ENCODE assay signal across 12 cellular contexts in the genomic region with DNA sequence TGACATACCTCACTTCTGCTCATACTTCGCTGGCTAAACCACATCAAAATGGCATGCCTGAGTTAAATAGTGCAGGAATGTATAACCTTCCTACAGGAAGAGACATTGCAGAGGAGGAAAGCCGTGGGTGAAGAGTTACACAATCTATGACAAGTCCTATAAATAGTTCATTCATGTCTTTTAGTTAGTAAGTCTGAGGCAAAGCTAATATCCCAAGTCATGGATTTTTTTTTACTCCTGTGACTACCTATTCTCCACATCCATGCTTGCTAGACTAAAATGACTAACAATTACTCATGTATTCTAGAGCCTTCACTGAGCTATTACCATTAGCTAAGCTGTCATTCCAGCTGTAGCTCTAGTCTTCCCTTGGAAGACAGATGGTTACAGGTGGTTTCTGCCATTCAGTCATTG.
DNase-seq lines count a peak whose midpoint lies in the region; ATAC-seq and TF ChIP-seq lines count a peak whose summit lies in the region.
"Had no signal": no experiment of that assay in that cellular context is flagged by ENCODE, and none has a peak within 500 bp of the region (broad histone marks: within the 10 kb centered on the region; RNA-seq: fewer than 3 reads in every experiment).

No MANE protein-coding gene starts in this region.

- H3K9me3 Mint-ChIP-seq in activated CD4-positive, alpha-beta memory T cell treated with anti-CD3 and anti-CD28 coated beads for 36 hours, result no peaks in the 10 kb centered on the region
- H3K9me3 Mint-ChIP-seq: CD8-positive, alpha-beta T cell had no signal

- 50% methylated on average over 2 of the region's 2 CpGs for WGBS in hepatocyte (ENCODE audit: low lambda C conversion rate, missing lambda C conversion rate)

- DNase-seq in AG08395 (ENCODE audit: low spot score), result peak; percentile 53
- peak; percentile 31 for DNase-seq in HK-2 (ENCODE audit: unreplicated experiment)
- DNase-seq in adipocyte (ENCODE audit: low read depth), result peak; percentile 72
- DNase-seq in hepatocyte (ENCODE audit: low spot score), result peak; percentile 19
- DNase-seq in activated CD4-positive, alpha-beta memory T cell treated with anti-CD3 and anti-CD28 coated beads for 36 hours, result no peak
- no peak for DNase-seq in NCI-H345 treated with DMSO at 0.1 percent for 48 hours (lab: John Stamatoyannopoulos, UW; ENCODE audit: unreplicated experiment)
- DNase-seq in T1000 (lab: John Stamatoyannopoulos, UW), result no peak
- DNase-seq: CD8-positive, alpha-beta T cell; natural killer cell; stomach had no signal

- H3K9ac ChIP-seq in adipocyte (ENCODE audit: low read length), result no peak overlapping the region

- H3K4me3 Mint-ChIP-seq in activated CD4-positive, alpha-beta memory T cell treated with anti-CD3 and anti-CD28 coated beads for 36 hours, result no peak overlapping the region
- H3K4me3 Mint-ChIP-seq: CD8-positive, alpha-beta T cell; natural killer cell had no signal

- H3K4me1 Mint-ChIP-seq in activated CD4-positive, alpha-beta memory T cell treated with anti-CD3 and anti-CD28 coated beads for 36 hours (ENCODE audit: low read depth), result no peaks in the 10 kb centered on the region
- H3K4me1 Mint-ChIP-seq: natural killer cell had no signal

- no peak overlapping the region for H3K4me3 ChIP-seq in adipocyte (ENCODE audit: low read length)
- no peak overlapping the region for H3K4me3 ChIP-seq in hepatocyte
- H3K4me3 ChIP-seq: stomach had no signal

- CTCF ChIA-PET in activated CD4-positive, alpha-beta memory T cell treated with anti-CD3 and anti-CD28 coated beads for 36 hours (lab: Charles Lee), result no interaction called here

- no peaks in the 10 kb centered on the region for H4K20me1 ChIP-seq in hepatocyte (ENCODE audit: insufficient read depth, poor library complexity, severe bottlenecking)

- intact Hi-C loops in activated CD4-positive, alpha-beta memory T cell treated with anti-CD3 and anti-CD28 coated beads for 36 hours (cut with micrococcal nuclease), result no loop called here

- H3K27me3 ChIP-seq in adipocyte (replicated peaks; ENCODE audit: control insufficient read depth, insufficient read depth, low read length) (no peaks in the 10 kb centered on the region), hepatocyte (no peaks in the 10 kb centered on the region)
- H3K27me3 ChIP-seq: stomach had no signal

- H3K27me3 Mint-ChIP-seq in activated CD4-positive, alpha-beta memory T cell treated with anti-CD3 and anti-CD28 coated beads for 36 hours, result no peaks in the 10 kb centered on the region

- H3K36me3 ChIP-seq in adipocyte (ENCODE audit: control insufficient read depth, insufficient read depth, low read length, severe bottlenecking) (no peaks in the 10 kb centered on the region), hepatocyte (replicated peaks; ENCODE audit: insufficient read depth, low read depth) (no peaks in the 10 kb centered on the region)
- H3K36me3 ChIP-seq: stomach had no signal

- H3K9me2 ChIP-seq in hepatocyte (replicated peaks; ENCODE audit: insufficient read depth), result no peaks in the 10 kb centered on the region

- peaks cover 56% of the 10 kb centered on the region for H3K4me1 ChIP-seq in adipocyte (ENCODE audit: control insufficient read depth, insufficient read depth, low read length)
- H3K4me1 ChIP-seq in hepatocyte (ENCODE audit: insufficient read depth), result peaks cover 21% of the 10 kb centered on the region

- no peak overlapping the region for H3K4me2 ChIP-seq in hepatocyte

- H3K9me3 ChIP-seq in adipocyte (ENCODE audit: control insufficient read depth, low read length) (no peaks in the 10 kb centered on the region), hepatocyte (ENCODE audit: low read depth) (no peaks in the 10 kb centered on the region)
- H3K9me3 ChIP-seq: stomach had no signal

- POLR2A ChIA-PET in activated CD4-positive, alpha-beta memory T cell treated with anti-CD3 and anti-CD28 coated beads for 36 hours (lab: Charles Lee), result no interaction called here

- no peak for TF ChIP-seq CTCF in hepatocyte (IDR thresholded peaks at IDR 0.05; ENCODE audit: poor library complexity)

- no peak overlapping the region for H2AFZ ChIP-seq in hepatocyte

- H3K79me2 ChIP-seq in hepatocyte, result no peaks in the 10 kb centered on the region

- no peaks in the 10 kb centered on the region for H3K36me3 Mint-ChIP-seq in activated CD4-positive, alpha-beta memory T cell treated with anti-CD3 and anti-CD28 coated beads for 36 hours
- H3K36me3 Mint-ChIP-seq: CD8-positive, alpha-beta T cell; natural killer cell had no signal

- H3K27ac ChIP-seq in hepatocyte, result no peak overlapping the region
- H3K27ac ChIP-seq: stomach, VCaP had no signal

- ATAC-seq in GM19023 (IDR thresholded peaks at IDR 0.05; ENCODE audit: unreplicated experiment), result no peak
- ATAC-seq: CD8-positive, alpha-beta T cell; natural killer cell had no signal

- H3K27ac Mint-ChIP-seq in activated CD4-positive, alpha-beta memory T cell treated with anti-CD3 and anti-CD28 coated beads for 36 hours, result no peak overlapping the region
- H3K27ac Mint-ChIP-seq: CD8-positive, alpha-beta T cell; natural killer cell had no signal

Comparison
In these comparisons a context has a peak if more than half of its experiments do, and no peak if none do; other contexts are left out.
1. DNase-seq: peak in AG08395 (single experiment), HK-2 (single experiment), adipocyte (single experiment) and hepatocyte (single experiment); none in activated CD4-positive, alpha-beta memory T cell treated with anti-CD3 and anti-CD28 coated beads for 36 hours (single experiment), NCI-H345 treated with DMSO at 0.1 percent for 48 hours (single experiment) and T1000 (single experiment).